16 cellular contexts compared by ENCODE assay signal in the genomic region with DNA sequence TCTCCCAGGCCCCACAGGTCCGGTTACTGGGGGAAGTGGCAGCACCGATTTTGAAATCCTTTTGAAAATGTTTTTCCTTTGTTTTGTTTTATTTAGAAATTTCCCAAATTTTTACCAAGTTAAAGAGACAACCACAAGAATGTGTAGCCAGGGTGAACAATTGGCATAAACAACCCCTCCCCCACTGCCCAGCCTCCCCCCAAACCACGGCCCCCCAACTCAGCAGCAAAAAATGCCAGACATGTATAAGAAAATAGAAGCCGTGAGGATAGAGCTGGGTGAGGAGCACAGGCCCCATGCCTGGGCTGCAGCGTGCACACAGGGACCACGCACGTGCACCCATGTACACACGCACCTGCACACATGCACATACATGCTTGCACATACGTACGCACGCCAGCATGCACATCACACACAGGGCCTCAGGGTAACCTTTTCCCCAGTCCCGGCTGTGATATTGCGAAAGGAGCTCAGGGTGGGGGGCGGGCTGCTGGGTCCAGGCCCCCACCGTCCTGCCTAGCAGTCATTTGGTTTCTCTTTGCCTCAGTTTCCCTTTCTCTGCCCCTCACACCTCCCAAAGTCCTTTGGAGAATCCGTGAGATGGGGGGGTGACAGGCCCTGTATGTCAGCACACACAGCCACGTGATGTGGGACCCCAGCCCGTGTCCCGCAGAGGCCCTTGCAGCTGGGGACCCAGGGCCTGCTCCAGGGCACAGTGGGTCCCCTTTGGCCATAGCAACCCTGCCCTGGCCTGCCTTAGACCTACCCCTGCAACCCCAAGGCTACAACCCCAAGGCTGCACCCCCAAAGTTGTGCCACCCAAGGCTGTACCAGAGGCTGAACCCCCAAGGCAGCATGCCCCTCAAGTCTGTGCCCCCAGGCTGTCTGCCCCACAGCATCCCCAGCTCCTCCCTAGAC. TPM values are rescaled to one million over a fixed set of nuclear protein-coding genes. Genes with fewer than 3 reads are reported as not detected.
DNase-seq lines count a peak whose midpoint lies in the region; ATAC-seq, FAIRE-seq and TF ChIP-seq lines count a peak whose summit lies in the region.
"Had no signal": no experiment of that assay in that cellular context is flagged by ENCODE, and none has a peak within 500 bp of the region (broad histone marks: within the 10 kb centered on the region; RNA-seq: fewer than 3 reads in every experiment).

No MANE protein-coding gene starts in this region.

- H3K9me3 ChIP-seq in endothelial cell of umbilical vein (replicated peaks; ENCODE audit: control insufficient read depth, insufficient read depth, low read length), result no peaks in the 10 kb centered on the region
- H3K9me3 ChIP-seq in lung (ENCODE audit: control insufficient read depth in 2 of 2, insufficient read depth in 1 of 2, low read length in 1 of 2), result peaks cover 0 to 2% of the 10 kb centered on the region in 2 donors
- H3K9me3 ChIP-seq: ascending aorta had no signal

- no peaks in the 10 kb centered on the region for H3K27me3 ChIP-seq in endothelial cell of umbilical vein (ENCODE audit: control insufficient read depth in 2 of 2, insufficient read depth in 2 of 2, low read length in 2 of 2)
- no peaks in the 10 kb centered on the region for H3K27me3 ChIP-seq in lung (ENCODE audit: control insufficient read depth, insufficient read depth)
- H3K27me3 ChIP-seq: ascending aorta had no signal

- no peaks in the 10 kb centered on the region for H3K79me2 ChIP-seq in endothelial cell of umbilical vein (ENCODE audit: control insufficient read depth, insufficient read depth, low read length)

- H3K36me3 ChIP-seq in endothelial cell of umbilical vein (ENCODE audit: control insufficient read depth in 2 of 2, extremely low read depth in 1 of 2, insufficient read depth in 2 of 2, low read length in 2 of 2), result no peaks in the 10 kb centered on the region
- no peaks in the 10 kb centered on the region for H3K36me3 ChIP-seq in lung (ENCODE audit: control insufficient read depth in 2 of 2, insufficient read depth in 2 of 2, low read length in 2 of 2)
- H3K36me3 ChIP-seq: ascending aorta had no signal

- H3K27ac Mint-ChIP-seq in activated CD4-positive, alpha-beta T cell treated with anti-CD3 and anti-CD28 coated beads, Interleukin-2, amount 10 ng/mL, durations not matched to agents 24 days and 14 days, result no peak overlapping the region
- H3K27ac Mint-ChIP-seq: activated CD8-positive, alpha-beta memory T cell treated with anti-CD3 and anti-CD28 coated beads, Interleukin-2, amount 10 ng/mL, durations not matched to agents 7 days and 5 days had no signal

- no TSS peak for BruUV-seq in endothelial cell of umbilical vein (replicated peaks; lab: Mats Ljungman, UMichigan)

- TF ChIP-seq CTCF in endothelial cell of umbilical vein (IDR thresholded peaks at IDR 0.05; ENCODE audit: extremely low read depth in 1 of 2, insufficient read depth in 1 of 2, low read depth in 1 of 2, low read length in 2 of 2) (no peak), lung (IDR thresholded peaks at IDR 0.05; ENCODE audit: control extremely low read depth, extremely low read depth) (no peak)

- ATAC-seq in lung (ENCODE audit: insufficient read depth, low FRiP score) (no peak), GM19035 (IDR thresholded peaks at IDR 0.05; ENCODE audit: unreplicated experiment) (no peak)
- ATAC-seq: activated CD8-positive, alpha-beta memory T cell treated with anti-CD3 and anti-CD28 coated beads, Interleukin-2, amount 10 ng/mL, durations not matched to agents 7 days and 5 days had no signal

- no peaks in the 10 kb centered on the region for H3K9me1 ChIP-seq in endothelial cell of umbilical vein (replicated peaks; ENCODE audit: control insufficient read depth, extremely low read depth, insufficient read depth, low read length)

- H3K9me3 Mint-ChIP-seq in activated CD4-positive, alpha-beta T cell treated with anti-CD3 and anti-CD28 coated beads, Interleukin-2, amount 10 ng/mL, durations not matched to agents 24 days and 14 days, result no peaks in the 10 kb centered on the region

- no peak overlapping the region for H3K4me2 ChIP-seq in endothelial cell of umbilical vein (ENCODE audit: insufficient read depth, low read length)

- POLR2A ChIA-PET in endothelial cell of umbilical vein (lab: Charles Lee), result no interaction called here

- peak overlapping the region; percentile 82 for H3K27ac ChIP-seq in endothelial cell of umbilical vein (ENCODE audit: insufficient read depth, low read depth, low read length)
- peak overlapping the region; percentile 15 to 47 for H3K27ac ChIP-seq in lung (ENCODE audit: low read depth in 1 of 2, low read length in 1 of 2)

- H3K9ac ChIP-seq in endothelial cell of umbilical vein (replicated peaks; ENCODE audit: extremely low read depth, insufficient read depth, low read length), result no peak overlapping the region

- H4K20me1 ChIP-seq in endothelial cell of umbilical vein (replicated peaks; ENCODE audit: control insufficient read depth, extremely low read depth, insufficient read depth, low read length), result no peaks in the 10 kb centered on the region

- H3K4me3 ChIP-seq in endothelial cell of umbilical vein (replicated peaks in 1 of 3; ENCODE audit: insufficient read depth in 1 of 3, low read depth in 1 of 3, low read length in 3 of 3) (no peak overlapping the region), lung (no peak overlapping the region)
- H3K4me3 ChIP-seq: ascending aorta, K562 had no signal

- dilution Hi-C loops in endothelial cell of umbilical vein (cut with MboI; ENCODE audit: extremely low pct_ligation_motif_present, low sequenced_read_pairs), result no loop called here

- H3K4me1 Mint-ChIP-seq in activated CD4-positive, alpha-beta T cell treated with anti-CD3 and anti-CD28 coated beads, Interleukin-2, amount 10 ng/mL, durations not matched to agents 24 days and 14 days, result no peaks in the 10 kb centered on the region

- H3K4me1 ChIP-seq in endothelial cell of umbilical vein (ENCODE audit: control insufficient read depth, extremely low read depth, insufficient read depth, low read length) (peaks cover 27% of the 10 kb centered on the region), lung (ENCODE audit: control insufficient read depth in 2 of 2, insufficient read depth in 2 of 2, low read length in 2 of 2) (peaks cover 3 to 22% of the 10 kb centered on the region in 2 donors)

- 89 to 90% methylated on average over 19 of the region's 19 CpGs for WGBS in lung, 2 donors

- CTCF ChIA-PET in endothelial cell of umbilical vein (lab: Charles Lee), result interaction anchor here (1.2 to 2.9 kb wide), 4 partner anchors 13 to 60 kb away, joined by 4 to 21 read pairs (median 7); no protein-coding TSS in a partner anchor

- no peak for TF ChIP-seq POLR2A in endothelial cell of umbilical vein (IDR thresholded peaks at IDR 0.05; ENCODE audit: low read depth, low read length)

- no peak for FAIRE-seq in endothelial cell of umbilical vein (lab: Jason Lieb, UNC)
- FAIRE-seq: K562 had no signal

- intact Hi-C loops in endothelial cell of umbilical vein (cut with micrococcal nuclease), result no loop called here
- intact Hi-C loops in activated CD4-positive, alpha-beta T cell treated with anti-CD3 and anti-CD28 coated beads, Interleukin-2, amount 10 ng/mL, durations not matched to agents 24 days and 14 days (cut with micrococcal nuclease), result no loop called here

- H3K4me3 Mint-ChIP-seq in activated CD4-positive, alpha-beta T cell treated with anti-CD3 and anti-CD28 coated beads, Interleukin-2, amount 10 ng/mL, durations not matched to agents 24 days and 14 days, result no peak overlapping the region
- H3K4me3 Mint-ChIP-seq: activated CD8-positive, alpha-beta memory T cell treated with anti-CD3 and anti-CD28 coated beads, Interleukin-2, amount 10 ng/mL, durations not matched to agents 7 days and 5 days had no signal

- H3K27me3 Mint-ChIP-seq in activated CD4-positive, alpha-beta T cell treated with anti-CD3 and anti-CD28 coated beads, Interleukin-2, amount 10 ng/mL, durations not matched to agents 24 days and 14 days, result peaks cover 5% of the 10 kb centered on the region

- no peaks in the 10 kb centered on the region for H3K36me3 Mint-ChIP-seq in activated CD4-positive, alpha-beta T cell treated with anti-CD3 and anti-CD28 coated beads, Interleukin-2, amount 10 ng/mL, durations not matched to agents 24 days and 14 days (ENCODE audit: low read depth)
- H3K36me3 Mint-ChIP-seq: activated CD8-positive, alpha-beta memory T cell treated with anti-CD3 and anti-CD28 coated beads, Interleukin-2, amount 10 ng/mL, durations not matched to agents 7 days and 5 days had no signal

- peak overlapping the region; percentile 92 for H2AFZ ChIP-seq in endothelial cell of umbilical vein (ENCODE audit: low read depth, low read length)

- peak; percentile 0 for DNase-seq in stimulated activated CD4-positive, alpha-beta T cell treated with anti-CD3 and anti-CD28 coated beads, Interleukin-1b, Interleukin-23, amount 100 ng/mL, for 48 hours
- no peak for DNase-seq in stimulated activated CD4-positive, alpha-beta T cell treated with anti-CD3 and anti-CD28 coated beads, Interleukin-15, amount 100 ng/mL, for 24 hours
- DNase-seq in endothelial cell of umbilical vein (ENCODE audit: low read depth, low spot score), result no peak
- DNase-seq in lung (ENCODE audit: low spot score), result no peak
- no peak for DNase-seq in GOT3 (lab: John Stamatoyannopoulos, UW)
- no peak for DNase-seq in activated CD4-positive, alpha-beta T cell treated with anti-CD3 and anti-CD28 coated beads, Interleukin-2, amount 10 ng/mL, durations not matched to agents 24 days and 14 days
- no peak for DNase-seq in HK-2 (ENCODE audit: unreplicated experiment)
- DNase-seq: activated CD8-positive, alpha-beta memory T cell treated with anti-CD3 and anti-CD28 coated beads, Interleukin-2, amount 10 ng/mL, durations not matched to agents 7 days and 5 days; C1 segment of cervical spinal cord; nucleus accumbens; stimulated activated CD4-positive, alpha-beta T cell treated with anti-CD3 and anti-CD28 coated beads, Interleukin-2, amount 100 ng/mL, for 48 hours; substantia nigra; T-helper 2 cell had no signal

TF ChIP-seq in endothelial cell of umbilical vein, 7 proteins besides CTCF, POLR2A, EP300 and RAD21 (continues in another document):
- TF ChIP-seq GATA2 (IDR thresholded peaks at IDR 0.05; ENCODE audit: insufficient read depth, insufficient read length, low read depth, low read length), result no peak
- TF ChIP-seq EZH2 (IDR thresholded peaks at IDR 0.05; ENCODE audit: borderline replicate concordance, low read depth, low read length, severe bottlenecking), result no peak

RNA-seq across cellular contexts. Expression of a gene that starts 42.9 kb away (rescaled TPM):
- total RNA-seq in endothelial cell of umbilical vein (21.0 and 34.1 TPM in 2 replicates), lung (10 to 100 TPM; 23.5 to 87.7 TPM)
- polyA plus RNA-seq in endothelial cell of umbilical vein (4.3 and 5.7 TPM in 2 replicates), lung (1 to 10 TPM; 2.9 to 7.8 TPM)
- polyA plus RNA-seq in endothelial cell of umbilical vein (2011; cell fraction: cytosol; rRNA removed), result 4.0 and 5.9 TPM in 2 replicates
- 1.2 and 1.4 TPM in 2 replicates for polyA plus RNA-seq in endothelial cell of umbilical vein (2011; cell fraction: nucleus; rRNA removed)
- 10.6 and 78.9 TPM in 2 replicates for polyA plus RNA-seq in endothelial cell of umbilical vein (2012)
- polyA minus RNA-seq in endothelial cell of umbilical vein, result 3.0 and 7.7 TPM in 2 replicates
- polyA minus RNA-seq in endothelial cell of umbilical vein (2011; cell fraction: cytosol; rRNA and poly(A)+ RNA removed), result not detected
- polyA minus RNA-seq in endothelial cell of umbilical vein (2011; cell fraction: nucleus; rRNA and poly(A)+ RNA removed), result 0.38 and 1.0 TPM in 2 replicates
- total RNA-seq in activated CD4-positive, alpha-beta T cell treated with anti-CD3 and anti-CD28 coated beads, Interleukin-2, amount 10 ng/mL, durations not matched to agents 24 days and 14 days, result 0.45 and 1.1 TPM in 2 replicates
- polyA plus RNA-seq: K562 had no signal

Comparison
In these comparisons a context has a peak if more than half of its experiments do, and no peak if none do; other contexts are left out.
1. RNA of a gene that starts 42.9 kb away (total RNA-seq): 23.5 to 87.7 TPM in lung and 21.0 to 34.1 TPM in endothelial cell of umbilical vein; 0.45 to 1.1 TPM in activated CD4-positive, alpha-beta T cell treated with anti-CD3 and anti-CD28 coated beads, Interleukin-2, amount 10 ng/mL, durations not matched to agents 24 days and 14 days; every median in the first group is over 10 times any median in the second.